8 cellular contexts compared by ENCODE assay signal in genomic region chr15:62391565-62392262, GRCh38. TPM values are rescaled to one million over a fixed set of nuclear protein-coding genes. Genes with fewer than 3 reads are reported as not detected.
DNase-seq lines count a peak whose midpoint lies in the region; ATAC-seq and TF ChIP-seq lines count a peak whose summit lies in the region.

No MANE protein-coding gene starts in this region.

- H3K36me3 ChIP-seq in breast epithelium, result no peaks in the 10 kb centered on the region
- no peaks in the 10 kb centered on the region for H3K36me3 ChIP-seq in sigmoid colon

- WGBS in sigmoid colon, 2 donors, result 0 to 1% methylated on average over 74 of the region's 74 CpGs

- peak overlapping the region; percentile 75 to 85 for H3K27ac ChIP-seq in breast epithelium
- peak overlapping the region; percentile 80 to 91 (median 82) for H3K27ac ChIP-seq in sigmoid colon

- H3K4me3 ChIP-seq in breast epithelium (peak overlapping the region; percentile 67 to 85 (median 84)), sigmoid colon (peak overlapping the region; percentile 60 to 88 (median 84))

- DNase-seq in AG09319 (ENCODE audit: extremely low read depth, low read depth), result no peak
- DNase-seq in HCEC 1CT, result peak; percentile 65
- DNase-seq in SW480 (ENCODE audit: low spot score), result peak; percentile 23
- peak; percentile 24 to 59 for DNase-seq in breast epithelium (ENCODE audit: low spot score in 2 of 2)
- DNase-seq in iPS-NIHi11 (ENCODE audit: low spot score), result peak; percentile 66
- DNase-seq in sigmoid colon, result peak; percentile 79

- no peak for TF ChIP-seq EP300 in sigmoid colon (IDR thresholded peaks at IDR 0.05)

- ATAC-seq in GM19324 (IDR thresholded peaks at IDR 0.05; ENCODE audit: low FRiP score, unreplicated experiment), result no peak
- no peak for ATAC-seq in HG02970 (IDR thresholded peaks at IDR 0.05; ENCODE audit: low FRiP score, unreplicated experiment)

- TF ChIP-seq POLR2A in breast epithelium (IDR thresholded peaks at IDR 0.05) (no peak), sigmoid colon (IDR thresholded peaks at IDR 0.05) (no peak)

- intact Hi-C loops in breast epithelium (cut with DNase I; ENCODE audit: low total_unique reads), result no loop called here
- intact Hi-C loops in sigmoid colon (cut with DNase I), result loop anchor here (2.0 kb wide), 3 partner anchors 83 to 351 kb away; no protein-coding TSS in a partner anchor

- TF ChIP-seq CTCF in AG09319 (IDR thresholded peaks at IDR 0.05; ENCODE audit: low read depth, low read length) (peak; percentile 68), breast epithelium (IDR thresholded peaks at IDR 0.05) (peak in 2 of 3 donors; percentile 25 to 35), sigmoid colon (IDR thresholded peaks at IDR 0.05) (peak; percentile 25 to 45 (median 34))

- H3K4me1 ChIP-seq in breast epithelium (no peaks in the 10 kb centered on the region), sigmoid colon (peaks cover 0 to 28% (median 15%) of the 10 kb centered on the region in 4 donors)

- H3K9me3 ChIP-seq in breast epithelium, result no peaks in the 10 kb centered on the region
- H3K9me3 ChIP-seq in sigmoid colon, result no peaks in the 10 kb centered on the region

- no peaks in the 10 kb centered on the region for H3K27me3 ChIP-seq in breast epithelium
- H3K27me3 ChIP-seq in sigmoid colon, result no peaks in the 10 kb centered on the region

RNA-seq across cellular contexts. Expression of gene TLN2, which starts 1.4 kb away (rescaled TPM):
- total RNA-seq in breast epithelium, result 100 to 1,000 TPM in 1 of 3 donors, 10 to 100 TPM in 2; 22.0 to 223 (median 32.8) TPM
- total RNA-seq in sigmoid colon, result 10 to 100 TPM in 3 of 4 donors, 1 to 10 TPM in 1; 9.8 to 35.2 (median 15.4) TPM
- polyA plus RNA-seq in sigmoid colon, result 10 to 100 TPM in 1 of 3 donors, 1 to 10 TPM in 2; 5.4 to 10.8 (median 6.9) TPM
